Comparison of ENCODE assay signal across 8 cellular contexts in the genomic region with DNA sequence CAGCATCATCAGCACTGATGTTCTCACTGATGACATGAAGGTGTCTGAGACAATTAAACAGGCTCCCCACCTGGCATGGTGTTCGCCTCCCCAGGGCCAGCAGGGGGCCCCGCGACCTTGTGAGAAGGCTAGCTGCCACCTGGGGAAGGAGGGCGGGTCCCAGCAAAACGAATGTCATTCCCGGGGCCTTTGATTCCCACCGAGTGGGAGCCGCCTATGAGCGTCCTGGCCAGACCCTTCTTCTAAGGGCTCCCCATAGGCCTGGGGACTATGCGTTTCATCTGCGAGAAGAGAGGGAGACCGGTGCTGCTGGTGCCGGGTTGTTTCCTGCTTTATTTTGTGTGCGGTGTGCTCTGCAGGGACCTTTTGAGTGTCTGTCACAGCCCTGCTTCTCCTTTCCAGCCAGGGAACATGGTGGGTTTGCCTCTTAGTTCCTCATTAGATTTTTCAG. TPM values are rescaled to one million over a fixed set of nuclear protein-coding genes. Genes with fewer than 3 reads are reported as not detected.
A peak's percentile ranks its signal among the peaks of the same experiment; 100 is the strongest.
DNase-seq lines count a peak whose midpoint lies in the region; ATAC-seq and TF ChIP-seq lines count a peak whose summit lies in the region.

No MANE protein-coding gene starts in this region.

- H3K36me3 Mint-ChIP-seq in WTC11 (no peaks in the 10 kb centered on the region), mesothelial cell of epicardium (no peaks in the 10 kb centered on the region)
- no peaks in the 10 kb centered on the region for H3K36me3 Mint-ChIP-seq in stimulated activated memory B cell treated with anti-CD40 and anti-IgM and Interleukin-4, amounts not matched to agents 10 μg/mL and 1 μg/mL and 100 μg/mL, for 72 hours

- H3K4me1 Mint-ChIP-seq in WTC11 (peaks cover 25% of the 10 kb centered on the region), mesothelial cell of epicardium (peaks cover 8% of the 10 kb centered on the region)
- H3K4me1 Mint-ChIP-seq in stimulated activated memory B cell treated with anti-CD40 and anti-IgM and Interleukin-4, amounts not matched to agents 10 μg/mL and 1 μg/mL and 100 μg/mL, for 72 hours, result peaks cover 14% of the 10 kb centered on the region

- peak overlapping the region; percentile 34 for H3K4me3 ChIP-seq in choroid plexus epithelial cell (ENCODE audit: low read depth, low read length)

- peak; percentile 15 to 16 for DNase-seq in NCI-H187 (lab: John Stamatoyannopoulos, UW)
- DNase-seq in NCI-H187 treated with DMSO at 0.1 percent for 48 hours (lab: John Stamatoyannopoulos, UW), result no peak
- peak; percentile 33 for DNase-seq in NCI-H1092 treated with DMSO at 0.1 percent for 48 hours (lab: John Stamatoyannopoulos, UW)
- DNase-seq in WTC11 (ENCODE audit: low spot score), result peak; percentile 86
- peak; percentile 45 for DNase-seq in choroid plexus epithelial cell (ENCODE audit: low read depth)
- DNase-seq in mesothelial cell of epicardium (ENCODE audit: low spot score in 2 of 2, unreplicated experiment in 2 of 2), result peak in 1 of 2 experiments; percentile 63

- TF ChIP-seq CTCF in WTC11 (IDR thresholded peaks at IDR 0.05) (peak; percentile 38; the same call in 1 of the 2 replicates), choroid plexus epithelial cell (conservative IDR thresholded peaks at IDR 0.05; ENCODE audit: low read depth, low read length) (peak; percentile 81), mesothelial cell of epicardium (IDR thresholded peaks at IDR 0.05; ENCODE audit: unreplicated experiment) (peak; percentile 27)

- POLR2A ChIA-PET in WTC11 (lab: Charles Lee), result no interaction called here

- no peak overlapping the region for H3K27ac Mint-ChIP-seq in WTC11
- H3K27ac Mint-ChIP-seq in mesothelial cell of epicardium, result no peak overlapping the region
- H3K27ac Mint-ChIP-seq in stimulated activated memory B cell treated with anti-CD40 and anti-IgM and Interleukin-4, amounts not matched to agents 10 μg/mL and 1 μg/mL and 100 μg/mL, for 72 hours, result no peak overlapping the region

- H3K27me3 Mint-ChIP-seq in WTC11 (ENCODE audit: low read depth), result no peaks in the 10 kb centered on the region
- H3K27me3 Mint-ChIP-seq in mesothelial cell of epicardium (ENCODE audit: low read depth), result peaks cover 2% of the 10 kb centered on the region
- H3K27me3 Mint-ChIP-seq in stimulated activated memory B cell treated with anti-CD40 and anti-IgM and Interleukin-4, amounts not matched to agents 10 μg/mL and 1 μg/mL and 100 μg/mL, for 72 hours, result peaks cover 36% of the 10 kb centered on the region

- no peak overlapping the region; the same call in 1 of the 2 replicates for H3K4me3 Mint-ChIP-seq in WTC11
- peak overlapping the region; percentile 20 for H3K4me3 Mint-ChIP-seq in mesothelial cell of epicardium
- peak overlapping the region; percentile 42 for H3K4me3 Mint-ChIP-seq in stimulated activated memory B cell treated with anti-CD40 and anti-IgM and Interleukin-4, amounts not matched to agents 10 μg/mL and 1 μg/mL and 100 μg/mL, for 72 hours

- CTCF ChIA-PET in WTC11 (lab: Charles Lee), result interaction anchor here (1.0 to 1.7 kb wide), 3 partner anchors 12 to 220 kb away, joined by 5 to 6 read pairs (median 6); a partner anchor contains a TSS

- H3K9me3 Mint-ChIP-seq in WTC11, result no peaks in the 10 kb centered on the region
- H3K9me3 Mint-ChIP-seq in mesothelial cell of epicardium, result no peaks in the 10 kb centered on the region
- H3K9me3 Mint-ChIP-seq in stimulated activated memory B cell treated with anti-CD40 and anti-IgM and Interleukin-4, amounts not matched to agents 10 μg/mL and 1 μg/mL and 100 μg/mL, for 72 hours, result no peaks in the 10 kb centered on the region

- peak; percentile 87 for ATAC-seq in HG02588 (IDR thresholded peaks at IDR 0.05; ENCODE audit: unreplicated experiment)
- ATAC-seq in WTC11, result peak; percentile 89
- peak; percentile 79 for ATAC-seq in stimulated activated memory B cell treated with anti-CD40 and anti-IgM and Interleukin-4, amounts not matched to agents 10 μg/mL and 1 μg/mL and 100 μg/mL, for 72 hours

TF ChIP-seq in WTC11, 78 proteins besides CTCF, POLR2A, EP300 and RAD21 (continues in another document):
- TF ChIP-seq SP1 (CRISPR knock-in tag; conservative IDR thresholded peaks at IDR 0.05), result no peak
- TF ChIP-seq, protein P1, sequence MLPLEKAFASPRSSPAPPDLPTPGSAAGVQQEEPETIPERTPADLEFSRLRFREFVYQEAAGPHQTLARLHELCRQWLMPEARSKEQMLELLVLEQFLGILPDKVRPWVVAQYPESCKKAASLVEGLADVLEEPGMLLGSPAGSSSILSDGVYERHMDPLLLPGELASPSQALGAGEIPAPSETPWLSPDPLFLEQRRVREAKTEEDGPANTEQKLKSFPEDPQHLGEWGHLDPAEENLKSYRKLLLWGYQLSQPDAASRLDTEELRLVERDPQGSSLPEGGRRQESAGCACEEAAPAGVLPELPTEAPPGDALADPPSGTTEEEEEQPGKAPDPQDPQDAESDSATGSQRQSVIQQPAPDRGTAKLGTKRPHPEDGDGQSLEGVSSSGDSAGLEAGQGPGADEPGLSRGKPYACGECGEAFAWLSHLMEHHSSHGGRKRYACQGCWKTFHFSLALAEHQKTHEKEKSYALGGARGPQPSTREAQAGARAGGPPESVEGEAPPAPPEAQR (CRISPR knock-in tag; IDR thresholded peaks at IDR 0.05), result no peak
- TF ChIP-seq, protein P2, sequence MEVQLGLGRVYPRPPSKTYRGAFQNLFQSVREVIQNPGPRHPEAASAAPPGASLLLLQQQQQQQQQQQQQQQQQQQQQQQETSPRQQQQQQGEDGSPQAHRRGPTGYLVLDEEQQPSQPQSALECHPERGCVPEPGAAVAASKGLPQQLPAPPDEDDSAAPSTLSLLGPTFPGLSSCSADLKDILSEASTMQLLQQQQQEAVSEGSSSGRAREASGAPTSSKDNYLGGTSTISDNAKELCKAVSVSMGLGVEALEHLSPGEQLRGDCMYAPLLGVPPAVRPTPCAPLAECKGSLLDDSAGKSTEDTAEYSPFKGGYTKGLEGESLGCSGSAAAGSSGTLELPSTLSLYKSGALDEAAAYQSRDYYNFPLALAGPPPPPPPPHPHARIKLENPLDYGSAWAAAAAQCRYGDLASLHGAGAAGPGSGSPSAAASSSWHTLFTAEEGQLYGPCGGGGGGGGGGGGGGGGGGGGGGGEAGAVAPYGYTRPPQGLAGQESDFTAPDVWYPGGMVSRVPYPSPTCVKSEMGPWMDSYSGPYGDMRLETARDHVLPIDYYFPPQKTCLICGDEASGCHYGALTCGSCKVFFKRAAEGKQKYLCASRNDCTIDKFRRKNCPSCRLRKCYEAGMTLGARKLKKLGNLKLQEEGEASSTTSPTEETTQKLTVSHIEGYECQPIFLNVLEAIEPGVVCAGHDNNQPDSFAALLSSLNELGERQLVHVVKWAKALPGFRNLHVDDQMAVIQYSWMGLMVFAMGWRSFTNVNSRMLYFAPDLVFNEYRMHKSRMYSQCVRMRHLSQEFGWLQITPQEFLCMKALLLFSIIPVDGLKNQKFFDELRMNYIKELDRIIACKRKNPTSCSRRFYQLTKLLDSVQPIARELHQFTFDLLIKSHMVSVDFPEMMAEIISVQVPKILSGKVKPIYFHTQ (CRISPR knock-in tag; IDR thresholded peaks at IDR 0.05), result no peak
- TF ChIP-seq, protein P3, sequence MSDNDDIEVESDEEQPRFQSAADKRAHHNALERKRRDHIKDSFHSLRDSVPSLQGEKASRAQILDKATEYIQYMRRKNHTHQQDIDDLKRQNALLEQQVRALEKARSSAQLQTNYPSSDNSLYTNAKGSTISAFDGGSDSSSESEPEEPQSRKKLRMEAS (CRISPR knock-in tag; IDR thresholded peaks at IDR 0.05), result no peak
- TF ChIP-seq ZNF396 (CRISPR knock-in tag; IDR thresholded peaks at IDR 0.05; ENCODE audit: borderline replicate concordance), result no peak
- TF ChIP-seq, protein P4, sequence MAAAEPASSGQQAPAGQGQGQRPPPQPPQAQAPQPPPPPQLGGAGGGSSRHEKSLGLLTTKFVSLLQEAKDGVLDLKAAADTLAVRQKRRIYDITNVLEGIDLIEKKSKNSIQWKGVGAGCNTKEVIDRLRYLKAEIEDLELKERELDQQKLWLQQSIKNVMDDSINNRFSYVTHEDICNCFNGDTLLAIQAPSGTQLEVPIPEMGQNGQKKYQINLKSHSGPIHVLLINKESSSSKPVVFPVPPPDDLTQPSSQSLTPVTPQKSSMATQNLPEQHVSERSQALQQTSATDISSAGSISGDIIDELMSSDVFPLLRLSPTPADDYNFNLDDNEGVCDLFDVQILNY (CRISPR knock-in tag; IDR thresholded peaks at IDR 0.05), result no peak
- TF ChIP-seq, protein P5, sequence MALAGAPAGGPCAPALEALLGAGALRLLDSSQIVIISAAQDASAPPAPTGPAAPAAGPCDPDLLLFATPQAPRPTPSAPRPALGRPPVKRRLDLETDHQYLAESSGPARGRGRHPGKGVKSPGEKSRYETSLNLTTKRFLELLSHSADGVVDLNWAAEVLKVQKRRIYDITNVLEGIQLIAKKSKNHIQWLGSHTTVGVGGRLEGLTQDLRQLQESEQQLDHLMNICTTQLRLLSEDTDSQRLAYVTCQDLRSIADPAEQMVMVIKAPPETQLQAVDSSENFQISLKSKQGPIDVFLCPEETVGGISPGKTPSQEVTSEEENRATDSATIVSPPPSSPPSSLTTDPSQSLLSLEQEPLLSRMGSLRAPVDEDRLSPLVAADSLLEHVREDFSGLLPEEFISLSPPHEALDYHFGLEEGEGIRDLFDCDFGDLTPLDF (CRISPR knock-in tag; IDR thresholded peaks at IDR 0.05), result no peak
- TF ChIP-seq KAT7 (CRISPR knock-in tag; IDR thresholded peaks at IDR 0.05; ENCODE audit: borderline replicate concordance), result no peak
- TF ChIP-seq, protein P6, sequence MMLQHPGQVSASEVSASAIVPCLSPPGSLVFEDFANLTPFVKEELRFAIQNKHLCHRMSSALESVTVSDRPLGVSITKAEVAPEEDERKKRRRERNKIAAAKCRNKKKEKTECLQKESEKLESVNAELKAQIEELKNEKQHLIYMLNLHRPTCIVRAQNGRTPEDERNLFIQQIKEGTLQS (CRISPR knock-in tag; conservative IDR thresholded peaks at IDR 0.05), result no peak
- TF ChIP-seq TEAD4 (CRISPR knock-in tag; IDR thresholded peaks at IDR 0.05), result no peak
- TF ChIP-seq, protein P7, sequence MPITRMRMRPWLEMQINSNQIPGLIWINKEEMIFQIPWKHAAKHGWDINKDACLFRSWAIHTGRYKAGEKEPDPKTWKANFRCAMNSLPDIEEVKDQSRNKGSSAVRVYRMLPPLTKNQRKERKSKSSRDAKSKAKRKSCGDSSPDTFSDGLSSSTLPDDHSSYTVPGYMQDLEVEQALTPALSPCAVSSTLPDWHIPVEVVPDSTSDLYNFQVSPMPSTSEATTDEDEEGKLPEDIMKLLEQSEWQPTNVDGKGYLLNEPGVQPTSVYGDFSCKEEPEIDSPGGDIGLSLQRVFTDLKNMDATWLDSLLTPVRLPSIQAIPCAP (CRISPR knock-in tag; IDR thresholded peaks at IDR 0.05), result no peak

RNA-seq across cellular contexts. Expression of a gene that starts 20.5 kb away (rescaled TPM):
- total RNA-seq in WTC11 (2021), result not detected in 3 replicates
- total RNA-seq in mesothelial cell of epicardium, result not detected in 3 replicates

RNA-seq across cellular contexts. Expression of a gene that starts 46.8 kb away (rescaled TPM):
- total RNA-seq in WTC11 (2021) (not detected in 3 replicates), mesothelial cell of epicardium (not detected in 3 replicates)

Comparison
In these comparisons a context has a peak if more than half of its experiments do, and no peak if none do; other contexts are left out.
1. CTCF ChIP-seq: peak in every context shown above with its lines; median percentile 81 in choroid plexus epithelial cell; 38 in WTC11; 27 in mesothelial cell of epicardium.